Comparison of ENCODE assay signal across 9 cellular contexts in genomic region chr20:63253438-63254236, GRCh38. TPM values are rescaled to one million over a fixed set of nuclear protein-coding genes. Genes with fewer than 3 reads are reported as not detected.
A peak's percentile ranks its signal among the peaks of the same experiment; 100 is the strongest.
DNase-seq lines count a peak whose midpoint lies in the region; ATAC-seq lines count a peak whose summit lies in the region.
"Had no signal": no experiment of that assay in that cellular context is flagged by ENCODE, and none has a peak within 500 bp of the region (broad histone marks: within the 10 kb centered on the region; RNA-seq: fewer than 3 reads in every experiment).

No MANE protein-coding gene starts in this region.

- peak overlapping the region; percentile 89 for H3K14ac ChIP-seq in neuronal stem cell (ENCODE audit: low read length)

- no peaks in the 10 kb centered on the region for H3K27me3 ChIP-seq in neuronal stem cell (ENCODE audit: control insufficient read depth in 3 of 3, insufficient read depth in 3 of 3, low read depth in 1 of 3, low read length in 3 of 3)

- peak overlapping the region; percentile 81 for H2AFZ ChIP-seq in neuronal stem cell (ENCODE audit: low read length)

- peak overlapping the region; percentile 91 for H3K9ac ChIP-seq in neuronal stem cell (ENCODE audit: low read depth, low read length, poor library complexity)

- H3K36me3 ChIP-seq in neuronal stem cell (replicated peaks in 1 of 2; ENCODE audit: control insufficient read depth in 2 of 2, insufficient read depth in 2 of 2, low read length in 2 of 2), result peaks cover 4 to 6% of the 10 kb centered on the region in 2 donors

- H4K8ac ChIP-seq in neuronal stem cell (ENCODE audit: low read depth, low read length), result peak overlapping the region; percentile 59

- peak overlapping the region; percentile 86 for H3K4me2 ChIP-seq in neuronal stem cell (ENCODE audit: insufficient read depth, low read length, poor library complexity, severe bottlenecking)

- peak overlapping the region; percentile 87 for H2BK120ac ChIP-seq in neuronal stem cell (ENCODE audit: low read depth, low read length)

- peak overlapping the region; percentile 100 for H2AK5ac ChIP-seq in neuronal stem cell (ENCODE audit: low read depth, low read length)

- peaks cover 30% of the 10 kb centered on the region in 2 donors for H3K4me1 ChIP-seq in neuronal stem cell (ENCODE audit: control insufficient read depth in 2 of 2, insufficient read depth in 1 of 2, low read depth in 1 of 2, low read length in 2 of 2)

- H2BK12ac ChIP-seq in neuronal stem cell (ENCODE audit: low read length), result no peak overlapping the region

- peak overlapping the region; percentile 85 for H3K23ac ChIP-seq in neuronal stem cell (ENCODE audit: low read depth, low read length, poor library complexity)

- DNase-seq in GM03348 (ENCODE audit: low spot score), result peak; percentile 46
- peak; percentile 31 for DNase-seq in cerebellum (ENCODE audit: low spot score)
- DNase-seq in neuronal stem cell (ENCODE audit: low spot score), result peak; percentile 85
- DNase-seq in T1000 (lab: John Stamatoyannopoulos, UW), result no peak

- H3K4me3 ChIP-seq in neuronal stem cell (ENCODE audit: low read length in 2 of 2), result peak overlapping the region; percentile 51 to 93

- ATAC-seq in HG02642 (IDR thresholded peaks at IDR 0.05; ENCODE audit: poor library complexity, unreplicated experiment), result no peak
- no peak for ATAC-seq in GM21423 (IDR thresholded peaks at IDR 0.05; ENCODE audit: unreplicated experiment)
- ATAC-seq: activated T-helper 17 cell treated with anti-CD3 and anti-CD28 coated beads, Interleukin-2, amount 50 U/mL, for 72 hours had no signal

- H3K18ac ChIP-seq in neuronal stem cell (ENCODE audit: low read length), result peak overlapping the region; percentile 99

- peak overlapping the region; percentile 40 for H2BK5ac ChIP-seq in neuronal stem cell (ENCODE audit: low read length)

- H4K91ac ChIP-seq in neuronal stem cell (ENCODE audit: low read depth, low read length, poor library complexity), result peak overlapping the region; percentile 83

- peaks cover 12% of the 10 kb centered on the region for H3K79me1 ChIP-seq in neuronal stem cell (ENCODE audit: low read depth, low read length)

- WGBS in neuronal stem cell (ENCODE audit: extremely low coverage in 2 of 2, insufficient read length in 2 of 2, insufficient replicate concordance in 1 of 2), 2 donors, result no CpG with 5 or more reads among the region's 90 CpGs

- H3K27ac ChIP-seq in neuronal stem cell (replicated peaks; ENCODE audit: low read length), result peak overlapping the region; percentile 67

- peaks cover 0 to 18% of the 10 kb centered on the region in 2 donors for H3K9me3 ChIP-seq in neuronal stem cell (replicated peaks in 1 of 2; ENCODE audit: control insufficient read depth in 2 of 2, insufficient read depth in 1 of 2, low read depth in 1 of 2, low read length in 2 of 2)

- peak overlapping the region; percentile 97 for H2BK15ac ChIP-seq in neuronal stem cell (ENCODE audit: low read length)

- H3K4ac ChIP-seq in neuronal stem cell (ENCODE audit: low read length), result peak overlapping the region; percentile 47

RNA-seq across cellular contexts. Expression of gene NKAIN4, which starts 0.6 kb away (rescaled TPM):
- 35.0 TPM for total RNA-seq in cerebellum
- 39.2 TPM for polyA plus RNA-seq in neuronal stem cell (2013, experiment 1 of 2)
- polyA plus RNA-seq in neuronal stem cell (2013, experiment 2 of 2), result 40.2 TPM
- total RNA-seq: activated T-helper 17 cell treated with anti-CD3 and anti-CD28 coated beads, Interleukin-2, amount 50 U/mL, for 72 hours; RPMI7951 had no signal
- polyA plus RNA-seq: IgD-negative memory B cell had no signal

RNA-seq across cellular contexts. Expression of gene BIRC7, which starts 17.9 kb away (rescaled TPM):
- not detected for total RNA-seq in cerebellum
- 0.03 TPM for polyA plus RNA-seq in neuronal stem cell (2013, experiment 1 of 2)
- polyA plus RNA-seq in neuronal stem cell (2013, experiment 2 of 2), result 0.06 TPM
- total RNA-seq: RPMI7951 had no signal
- polyA plus RNA-seq: IgD-negative memory B cell had no signal

RNA-seq across cellular contexts. Expression of gene ARFGAP1, which starts 19.0 kb away (rescaled TPM):
- 32.5 TPM for total RNA-seq in cerebellum
- polyA plus RNA-seq in neuronal stem cell (2013, experiment 1 of 2), result 60.7 TPM
- polyA plus RNA-seq in neuronal stem cell (2013, experiment 2 of 2), result 56.3 TPM

RNA-seq across cellular contexts. Expression of gene YTHDF1, which starts 37.7 kb away (rescaled TPM):
- total RNA-seq in cerebellum, result 18.8 TPM
- 33.5 TPM for polyA plus RNA-seq in neuronal stem cell (2013, experiment 1 of 2)
- polyA plus RNA-seq in neuronal stem cell (2013, experiment 2 of 2), result 33.7 TPM

RNA-seq across cellular contexts. Expression of gene COL20A1, which starts 39.3 kb away (rescaled TPM):
- total RNA-seq in cerebellum, result 2.7 TPM
- polyA plus RNA-seq in neuronal stem cell (2013, experiment 1 of 2), result 0.13 TPM
- 0.08 TPM for polyA plus RNA-seq in neuronal stem cell (2013, experiment 2 of 2)
- total RNA-seq: RPMI7951 had no signal
- polyA plus RNA-seq: IgD-negative memory B cell had no signal
